Comparison of ENCODE assay signal across 16 cellular contexts in genomic region chr16:56469748-56470147, GRCh38. TPM values are rescaled to one million over a fixed set of nuclear protein-coding genes. Genes with fewer than 3 reads are reported as not detected.
A peak's percentile ranks its signal among the peaks of the same experiment; 100 is the strongest.
DNase-seq lines count a peak whose midpoint lies in the region; ATAC-seq and TF ChIP-seq lines count a peak whose summit lies in the region.
"Had no signal": no experiment of that assay in that cellular context is flagged by ENCODE, and none has a peak within 500 bp of the region (broad histone marks: within the 10 kb centered on the region; RNA-seq: fewer than 3 reads in every experiment).

No MANE protein-coding gene starts in this region.

- H3K4me1 Mint-ChIP-seq in activated T-cell treated with anti-CD3 and anti-CD28 coated beads, Interleukin-2, amount 50 U/mL, for 72 hours (ENCODE audit: low read depth), result no peaks in the 10 kb centered on the region
- H3K4me1 Mint-ChIP-seq in activated T-cell treated with anti-CD3 and anti-CD28 coated beads, Interleukin-2, amount 50 U/mL, for 4 hours (ENCODE audit: low read depth), result no peaks in the 10 kb centered on the region
- H3K4me1 Mint-ChIP-seq in mesothelial cell of epicardium, result peaks cover 14% of the 10 kb centered on the region

- POLR2A ChIA-PET in A673 (lab: Charles Lee; ENCODE audit: low non-redundant PET), result no interaction called here

- CTCF ChIA-PET in A673 (lab: Charles Lee), result no interaction called here

- intact Hi-C loops in A673 (cut with micrococcal nuclease; ENCODE audit: unreplicated experiment), result no loop called here

- H3K36me3 ChIP-seq in esophagus (ENCODE audit: control insufficient read depth in 2 of 2, insufficient read depth in 2 of 2, low read length in 1 of 2), result peaks cover 5 to 16% of the 10 kb centered on the region in 2 donors
- peaks cover 95% of the 10 kb centered on the region for H3K36me3 ChIP-seq in A673 (ENCODE audit: insufficient read depth, low read length, poor library complexity, severe bottlenecking)

- H3K9me3 ChIP-seq in esophagus (ENCODE audit: control insufficient read depth in 2 of 2, insufficient read depth in 1 of 2, low read depth in 1 of 2, low read length in 1 of 2) (no peaks in the 10 kb centered on the region), A673 (ENCODE audit: low read depth, low read length, poor library complexity, severe bottlenecking) (no peaks in the 10 kb centered on the region)
- H3K9me3 ChIP-seq: BLaER1 treated with 17β-estradiol and CSF1 and Interleukin-3, amounts not matched to agents 10 nM and 100 nM had no signal

- no peaks in the 10 kb centered on the region for H3K27me3 Mint-ChIP-seq in activated T-cell treated with anti-CD3 and anti-CD28 coated beads, Interleukin-2, amount 50 U/mL, for 72 hours (ENCODE audit: low read depth)
- H3K27me3 Mint-ChIP-seq in activated T-cell treated with anti-CD3 and anti-CD28 coated beads, Interleukin-2, amount 50 U/mL, for 4 hours (ENCODE audit: low read depth), result no peaks in the 10 kb centered on the region
- no peaks in the 10 kb centered on the region for H3K27me3 Mint-ChIP-seq in mesothelial cell of epicardium (ENCODE audit: low read depth)
- H3K27me3 Mint-ChIP-seq: CD4-positive, alpha-beta T cell had no signal

- WGBS in esophagus, 2 donors, result 69 to 75% methylated on average over 7 of the region's 7 CpGs

- no peaks in the 10 kb centered on the region for H3K9me3 Mint-ChIP-seq in activated T-cell treated with anti-CD3 and anti-CD28 coated beads, Interleukin-2, amount 50 U/mL, for 72 hours
- no peaks in the 10 kb centered on the region for H3K9me3 Mint-ChIP-seq in activated T-cell treated with anti-CD3 and anti-CD28 coated beads, Interleukin-2, amount 50 U/mL, for 4 hours
- no peaks in the 10 kb centered on the region for H3K9me3 Mint-ChIP-seq in mesothelial cell of epicardium
- H3K9me3 Mint-ChIP-seq: CD4-positive, alpha-beta T cell had no signal

- H3K27ac Mint-ChIP-seq in activated T-cell treated with anti-CD3 and anti-CD28 coated beads, Interleukin-2, amount 50 U/mL, for 72 hours, result peak overlapping the region; percentile 54
- H3K27ac Mint-ChIP-seq in mesothelial cell of epicardium, result peak overlapping the region; percentile 94
- H3K27ac Mint-ChIP-seq: CD4-positive, alpha-beta T cell had no signal

- H3K4me1 ChIP-seq in esophagus (ENCODE audit: control insufficient read depth in 2 of 2, insufficient read depth in 2 of 2, low read length in 1 of 2), result no peaks in the 10 kb centered on the region
- H3K4me1 ChIP-seq in A673 (ENCODE audit: insufficient read depth, low read length, poor library complexity, severe bottlenecking), result peaks cover 3% of the 10 kb centered on the region
- H3K4me1 ChIP-seq: BLaER1 treated with 17β-estradiol and CSF1 and Interleukin-3, amounts not matched to agents 10 nM and 100 nM had no signal

- H3K36me3 Mint-ChIP-seq in activated T-cell treated with anti-CD3 and anti-CD28 coated beads, Interleukin-2, amount 50 U/mL, for 72 hours (ENCODE audit: insufficient read depth in 2 of 2), result peaks cover 6 to 41% of the 10 kb centered on the region in 2 donors
- H3K36me3 Mint-ChIP-seq in activated T-cell treated with anti-CD3 and anti-CD28 coated beads, Interleukin-2, amount 50 U/mL, for 4 hours (ENCODE audit: insufficient read depth), result peaks cover 47% of the 10 kb centered on the region
- peaks cover 45% of the 10 kb centered on the region for H3K36me3 Mint-ChIP-seq in mesothelial cell of epicardium

- no TSS peak for BruUV-seq in A673 (replicated peaks; lab: Mats Ljungman, UMichigan)

- no peak for DNase-seq in activated T-cell treated with anti-CD3 and anti-CD28 coated beads, Interleukin-2, amount 50 U/mL, for 72 hours
- no peak for DNase-seq in activated T-cell treated with anti-CD3 and anti-CD28 coated beads, Interleukin-2, amount 50 U/mL, for 4 hours
- no peak for DNase-seq in mesothelial cell of epicardium (ENCODE audit: low spot score in 2 of 2, unreplicated experiment in 2 of 2)
- DNase-seq in A673 (ENCODE audit: low spot score), result no peak
- DNase-seq in NCI-H226, result no peak
- DNase-seq in HuH-7 (ENCODE audit: low spot score), result no peak
- DNase-seq: 8988T; ACHN; Calu3; CD4-positive, alpha-beta T cell; DMS 273 treated with DMSO at 0.1 percent for 48 hours had no signal

- peak overlapping the region; percentile 2 to 74 for H3K27ac ChIP-seq in esophagus (ENCODE audit: low read depth in 2 of 2, low read length in 1 of 2)
- no peak overlapping the region for H3K27ac ChIP-seq in A673 (ENCODE audit: low read depth, low read length, poor library complexity, severe bottlenecking)
- H3K27ac ChIP-seq: BLaER1 treated with 17β-estradiol and CSF1 and Interleukin-3, amounts not matched to agents 10 nM and 100 nM; HL-60 had no signal

- no peak overlapping the region for H3K4me3 ChIP-seq in esophagus (ENCODE audit: low read depth in 1 of 2, low read length in 2 of 2)
- H3K4me3 ChIP-seq in A673 (ENCODE audit: low read depth, low read length, poor library complexity, severe bottlenecking), result no peak overlapping the region
- H3K4me3 ChIP-seq: BLaER1 treated with 17β-estradiol and CSF1 and Interleukin-3, amounts not matched to agents 10 nM and 100 nM had no signal

- no peak for ATAC-seq in activated T-cell treated with anti-CD3 and anti-CD28 coated beads, Interleukin-2, amount 50 U/mL, for 72 hours (replicated peaks in 1 of 2)
- ATAC-seq in activated T-cell treated with anti-CD3 and anti-CD28 coated beads, Interleukin-2, amount 50 U/mL, for 4 hours, result no peak
- no peak for ATAC-seq in HG03469 (IDR thresholded peaks at IDR 0.05; ENCODE audit: unreplicated experiment)
- ATAC-seq: HCT116 had no signal

- TF ChIP-seq CTCF in mesothelial cell of epicardium (IDR thresholded peaks at IDR 0.05; ENCODE audit: unreplicated experiment) (no peak), A673 (conservative IDR thresholded peaks at IDR 0.05; ENCODE audit: low read depth, low read length) (no peak)

- H3K27me3 ChIP-seq in esophagus (ENCODE audit: control insufficient read depth in 1 of 2, insufficient read depth in 2 of 2, low read length in 2 of 2) (no peaks in the 10 kb centered on the region), A673 (replicated peaks; ENCODE audit: insufficient read depth, low read depth, low read length, poor library complexity) (no peaks in the 10 kb centered on the region)
- H3K27me3 ChIP-seq: BLaER1 treated with 17β-estradiol and CSF1 and Interleukin-3, amounts not matched to agents 10 nM and 100 nM had no signal

- H3K4me3 Mint-ChIP-seq in activated T-cell treated with anti-CD3 and anti-CD28 coated beads, Interleukin-2, amount 50 U/mL, for 72 hours, result no peak overlapping the region
- no peak overlapping the region for H3K4me3 Mint-ChIP-seq in activated T-cell treated with anti-CD3 and anti-CD28 coated beads, Interleukin-2, amount 50 U/mL, for 4 hours
- H3K4me3 Mint-ChIP-seq in mesothelial cell of epicardium, result no peak overlapping the region
- H3K4me3 Mint-ChIP-seq: CD4-positive, alpha-beta T cell had no signal

RNA-seq across cellular contexts. Expression of gene OGFOD1, which starts 18.4 kb away (rescaled TPM):
- 10 to 100 TPM; 62.6 to 66.1 TPM for total RNA-seq in activated T-cell treated with anti-CD3 and anti-CD28 coated beads, Interleukin-2, amount 50 U/mL, for 72 hours
- 100 to 1,000 TPM in 2 of 3 donors, 10 to 100 TPM in 1; 99.3 to 108 (median 101) TPM for total RNA-seq in activated T-cell treated with anti-CD3 and anti-CD28 coated beads, Interleukin-2, amount 50 U/mL, for 4 hours
- 10 to 100 TPM in 1 of 2 donors, 1 to 10 TPM in 1; 9.9 to 16.8 TPM for polyA plus RNA-seq in esophagus
- total RNA-seq in mesothelial cell of epicardium (34.3 to 37.2 TPM (median 35.5 TPM) in 3 replicates), A673 (2021) (68.4 and 78.1 TPM in 2 replicates)

RNA-seq across cellular contexts. Expression of gene NUDT21, which starts 18.6 kb away (rescaled TPM):
- 100 to 1,000 TPM; 304 to 350 TPM for total RNA-seq in activated T-cell treated with anti-CD3 and anti-CD28 coated beads, Interleukin-2, amount 50 U/mL, for 72 hours
- total RNA-seq in activated T-cell treated with anti-CD3 and anti-CD28 coated beads, Interleukin-2, amount 50 U/mL, for 4 hours, result 100 to 1,000 TPM; 234 to 247 (median 245) TPM
- polyA plus RNA-seq in esophagus, result 10 to 100 TPM; 29.5 to 40.1 TPM
- total RNA-seq in mesothelial cell of epicardium (134 to 141 TPM (median 136 TPM) in 3 replicates), A673 (2021) (220 and 231 TPM in 2 replicates)

RNA-seq across cellular contexts. Expression of gene AMFR, which starts 44.4 kb away (rescaled TPM):
- total RNA-seq in activated T-cell treated with anti-CD3 and anti-CD28 coated beads, Interleukin-2, amount 50 U/mL, for 72 hours, result 10 to 100 TPM; 70.1 to 75.0 TPM
- 10 to 100 TPM; 36.3 to 44.6 (median 41.1) TPM for total RNA-seq in activated T-cell treated with anti-CD3 and anti-CD28 coated beads, Interleukin-2, amount 50 U/mL, for 4 hours
- 10 to 100 TPM; 57.3 to 62.5 TPM for polyA plus RNA-seq in esophagus
- total RNA-seq in mesothelial cell of epicardium, result 54.6 to 60.0 TPM (median 58.1 TPM) in 3 replicates
- total RNA-seq in A673 (2021), result 48.1 and 51.3 TPM in 2 replicates

RNA-seq across cellular contexts. Expression of gene BBS2, which starts 50.1 kb away (rescaled TPM):
- total RNA-seq in activated T-cell treated with anti-CD3 and anti-CD28 coated beads, Interleukin-2, amount 50 U/mL, for 72 hours, result 10 to 100 TPM; 25.7 to 27.6 TPM
- 1 to 10 TPM; 6.2 to 8.2 (median 8.0) TPM for total RNA-seq in activated T-cell treated with anti-CD3 and anti-CD28 coated beads, Interleukin-2, amount 50 U/mL, for 4 hours
- polyA plus RNA-seq in esophagus, result 10 to 100 TPM; 24.2 to 29.0 TPM
- total RNA-seq in mesothelial cell of epicardium (58.2 to 63.1 TPM (median 60.8 TPM) in 3 replicates), A673 (2021) (19.4 and 22.1 TPM in 2 replicates)
